30 cellular contexts compared by ENCODE assay signal in the genomic region with DNA sequence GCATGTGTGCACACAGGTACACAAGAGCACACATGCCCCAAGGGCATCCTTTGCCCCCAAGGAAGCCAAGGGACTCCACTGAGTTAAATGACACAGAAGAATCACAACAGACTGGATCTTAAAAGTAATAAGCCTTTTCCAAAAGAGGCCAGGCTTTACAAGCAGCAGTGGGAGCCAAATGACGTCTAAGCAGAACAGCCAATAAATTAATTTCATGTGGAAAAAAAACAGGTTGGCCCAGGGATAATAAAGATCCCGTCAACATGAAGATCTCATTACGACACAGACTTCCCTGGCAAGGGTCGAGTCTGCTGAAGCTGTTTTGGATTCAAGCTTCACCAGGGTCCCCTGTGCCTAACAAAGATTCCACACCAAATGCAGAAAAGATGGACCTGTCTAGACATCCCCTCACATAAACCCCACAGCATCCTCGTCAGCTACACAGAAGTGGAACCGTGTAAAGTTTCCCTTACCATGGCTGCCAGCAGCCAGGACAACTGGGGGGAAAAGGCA.
"Had no signal": no experiment of that assay in that cellular context is flagged by ENCODE, and none has a peak within 500 bp of the region (broad histone marks: within the 10 kb centered on the region; RNA-seq: fewer than 3 reads in every experiment).

No MANE protein-coding gene starts in this region.

- H3K27ac ChIP-seq: adrenal gland, SK-N-MC, VCaP had no signal

- H3K27me3 Mint-ChIP-seq: activated naive CD8-positive, alpha-beta T cell treated with anti-CD3 and anti-CD28 coated beads, Interleukin-2, amount 10 ng/mL, durations not matched to agents 7 days and 5 days had no signal

- H3K36me3 ChIP-seq: adrenal gland, breast epithelium had no signal

- H3K27ac Mint-ChIP-seq: activated CD8-positive, alpha-beta T cell treated with anti-CD3 and anti-CD28 coated beads for 36 hours; activated naive CD8-positive, alpha-beta T cell treated with anti-CD3 and anti-CD28 coated beads, Interleukin-2, amount 10 ng/mL, durations not matched to agents 7 days and 5 days; activated T-cell treated with anti-CD3 and anti-CD28 coated beads, Interleukin-2, amount 50 U/mL, for 72 hours; activated T-helper 2 cell treated with anti-CD3 and anti-CD28 coated beads, Interferon-gamma antibody, Interleukin-2, Interleukin-4, amounts not matched to agents 10 μg/mL and 5 μg/mL and 100 μg/mL, durations not matched to agents 14 hours and 24 hours and 36 hours; T-cell had no signal

- H3K27me3 ChIP-seq: adrenal gland, breast epithelium had no signal

- H3K4me3 Mint-ChIP-seq: activated CD8-positive, alpha-beta T cell treated with anti-CD3 and anti-CD28 coated beads for 36 hours; activated naive CD8-positive, alpha-beta T cell treated with anti-CD3 and anti-CD28 coated beads, Interleukin-2, amount 10 ng/mL, durations not matched to agents 7 days and 5 days; activated T-cell treated with anti-CD3 and anti-CD28 coated beads, Interleukin-2, amount 50 U/mL, for 72 hours; T-cell had no signal

- DNase-seq: activated CD4-positive, CD25-positive, alpha-beta regulatory T cell; activated CD8-positive, alpha-beta memory T cell treated with anti-CD3 and anti-CD28 coated beads, Interleukin-2, amount 50 U/mL, for 4 hours; activated CD8-positive, alpha-beta T cell treated with anti-CD3 and anti-CD28 coated beads for 36 hours; activated gamma-delta T cell treated with Interleukin-2 at 50 U/mL for 16 hours; activated naive CD4-positive, alpha-beta T cell treated with anti-CD3 and anti-CD28 coated beads, Interleukin-2, amount 50 U/mL, for 16 hours; activated naive CD8-positive, alpha-beta T cell treated with anti-CD3 and anti-CD28 coated beads, Interleukin-2, amount 10 ng/mL, durations not matched to agents 7 days and 5 days; activated T-cell treated with anti-CD3 and anti-CD28 coated beads, Interleukin-2, amount 50 U/mL, for 72 hours; adrenal gland; anterior cingulate cortex; IMR-90; Kasumi-1; KBM-7; NCI-H1092; NCI-H1417; NCI-H1930; NCI-H2171; NCI-H2227 treated with DMSO at 0.1 percent for 48 hours; NCI-H446 treated with DMSO at 0.1 percent for 48 hours; NCI-H524 treated with DMSO at 0.1 percent for 48 hours; NCI-H774; NK-92 treated with Interleukin-12 subunit alpha and Interleukin-12 subunit beta, amount 100 ng/mL, for 24 hours; OCI-M1; RPMI8226; T-cell had no signal

- H3K4me1 Mint-ChIP-seq: activated naive CD8-positive, alpha-beta T cell treated with anti-CD3 and anti-CD28 coated beads, Interleukin-2, amount 10 ng/mL, durations not matched to agents 7 days and 5 days; T-cell had no signal

- H3K9me3 Mint-ChIP-seq: activated CD8-positive, alpha-beta T cell treated with anti-CD3 and anti-CD28 coated beads for 36 hours; activated naive CD8-positive, alpha-beta T cell treated with anti-CD3 and anti-CD28 coated beads, Interleukin-2, amount 10 ng/mL, durations not matched to agents 7 days and 5 days; activated T-cell treated with anti-CD3 and anti-CD28 coated beads, Interleukin-2, amount 50 U/mL, for 72 hours had no signal

- H3K4me3 ChIP-seq: adrenal gland, breast epithelium, SK-N-MC had no signal

- H3K36me3 Mint-ChIP-seq: activated naive CD8-positive, alpha-beta T cell treated with anti-CD3 and anti-CD28 coated beads, Interleukin-2, amount 10 ng/mL, durations not matched to agents 7 days and 5 days; T-cell had no signal

- H3K4me1 ChIP-seq: adrenal gland, breast epithelium had no signal

- ATAC-seq: activated CD8-positive, alpha-beta T cell treated with anti-CD3 and anti-CD28 coated beads for 36 hours; activated T-cell treated with anti-CD3 and anti-CD28 coated beads, Interleukin-2, amount 50 U/mL, for 72 hours; Panc1; Right ventricle myocardium inferior; T-cell had no signal

- H3K9me3 ChIP-seq: adrenal gland, breast epithelium had no signal
